Comparison of ENCODE assay signal across 8 cellular contexts in the genomic region with DNA sequence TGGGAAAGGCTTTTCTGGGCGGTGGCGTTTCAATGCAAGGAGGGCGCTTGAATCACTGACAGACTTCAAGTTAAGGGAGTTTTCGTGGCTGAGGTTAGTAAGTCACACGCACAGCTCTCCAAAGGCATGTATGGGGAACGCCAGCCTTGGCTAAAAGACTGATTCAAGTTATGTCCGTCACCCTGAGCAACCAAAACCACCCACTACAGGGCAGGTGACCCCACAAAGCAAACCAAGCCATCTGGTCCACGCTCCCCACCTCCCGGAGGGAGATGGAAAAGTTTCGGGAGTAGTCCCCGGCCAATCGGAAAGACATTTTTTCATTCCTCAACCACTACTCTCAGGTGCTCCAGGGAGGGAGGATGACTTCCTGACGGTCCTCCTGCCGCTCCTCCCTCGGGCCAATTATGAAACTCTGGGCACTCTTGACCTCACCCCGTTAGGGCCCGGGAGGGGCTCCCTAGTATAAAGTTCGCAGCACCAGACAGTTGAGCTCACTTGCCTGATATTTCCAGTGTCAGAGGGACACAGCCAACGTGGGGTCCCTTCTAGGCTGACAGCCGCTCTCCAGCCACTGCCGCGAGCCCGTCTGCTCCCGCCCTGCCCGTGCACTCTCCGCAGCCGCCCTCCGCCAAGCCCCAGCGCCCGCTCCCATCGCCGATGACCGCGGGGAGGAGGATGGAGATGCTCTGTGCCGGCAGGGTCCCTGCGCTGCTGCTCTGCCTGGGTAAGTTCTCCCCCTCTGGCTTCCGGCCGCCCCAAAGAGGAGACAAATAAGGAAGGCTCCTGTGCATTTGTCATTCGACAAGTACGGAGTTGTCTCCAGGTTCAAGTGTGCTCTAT. TPM values are rescaled to one million over a fixed set of nuclear protein-coding genes. Genes with fewer than 3 reads are reported as not detected.
A peak's percentile ranks its signal among the peaks of the same experiment; 100 is the strongest.
DNase-seq lines count a peak whose midpoint lies in the region; ATAC-seq and TF ChIP-seq lines count a peak whose summit lies in the region.

A gene with protein sequence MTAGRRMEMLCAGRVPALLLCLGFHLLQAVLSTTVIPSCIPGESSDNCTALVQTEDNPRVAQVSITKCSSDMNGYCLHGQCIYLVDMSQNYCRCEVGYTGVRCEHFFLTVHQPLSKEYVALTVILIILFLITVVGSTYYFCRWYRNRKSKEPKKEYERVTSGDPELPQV (plus strand): TSS at position 497 of the 843 bp plus-strand sequence. CDS start 164 bp downstream, at position 661.

- H3K9ac ChIP-seq in KMS-11 = no peak within 1 kb of the TSS
- H3K9ac ChIP-seq in smooth muscle cell (ENCODE audit: low read depth) = no peak within 1 kb of the TSS

- peak; percentile 64 for ATAC-seq in CD4-positive, alpha-beta T cell (ENCODE audit: poor library complexity)
- ATAC-seq in body of pancreas = no peak
- no peak for ATAC-seq in GM21515 (IDR thresholded peaks at IDR 0.05; ENCODE audit: unreplicated experiment)

- H3K9me3 Mint-ChIP-seq in CD4-positive, alpha-beta T cell = no peaks in the 10 kb centered on the region

- H3K36me3 ChIP-seq in KMS-11 (ENCODE audit: insufficient read depth) (no peaks in the 10 kb centered on the region), body of pancreas (replicated peaks in 1 of 2; ENCODE audit: insufficient read depth in 1 of 2, low read depth in 2 of 2) (no peaks in the 10 kb centered on the region), smooth muscle cell (ENCODE audit: low read depth) (no peaks in the 10 kb centered on the region)

- H4K20me1 ChIP-seq in KMS-11 (ENCODE audit: insufficient read depth) (no peaks in the 10 kb centered on the region), smooth muscle cell (ENCODE audit: low read depth) (no peaks in the 10 kb centered on the region)

- no peaks in the 10 kb centered on the region for H3K9me3 ChIP-seq in CD4-positive, alpha-beta T cell (ENCODE audit: control insufficient read depth, low read length)
- H3K9me3 ChIP-seq in body of pancreas (no peaks in the 10 kb centered on the region), smooth muscle cell (replicated peaks; ENCODE audit: low read depth) (no peaks in the 10 kb centered on the region)

- H3K36me3 Mint-ChIP-seq in CD4-positive, alpha-beta T cell (ENCODE audit: low read depth) = no peaks in the 10 kb centered on the region

- H3K4me1 ChIP-seq in KMS-11 (ENCODE audit: low read depth, poor library complexity, severe bottlenecking) = peaks cover 19% of the 10 kb centered on the region
- peaks cover 12% of the 10 kb centered on the region for H3K4me1 ChIP-seq in body of pancreas
- peaks cover 12% of the 10 kb centered on the region for H3K4me1 ChIP-seq in smooth muscle cell (ENCODE audit: low read depth)

- peak in 1 of 3 donors; percentile 41 for TF ChIP-seq POLR2A in body of pancreas (IDR thresholded peaks at IDR 0.05)

- peak within 1 kb of the TSS; percentile 44 for H3K4me2 ChIP-seq in KMS-11
- H3K4me2 ChIP-seq in smooth muscle cell = peak within 1 kb of the TSS; percentile 84

- no peak for TF ChIP-seq CTCF in CD4-positive, alpha-beta T cell (IDR thresholded peaks at IDR 0.05)
- TF ChIP-seq CTCF in GM20000 (IDR thresholded peaks at IDR 0.05; ENCODE audit: extremely low read depth, missing control alignments) (no peak), KMS-11 (conservative IDR thresholded peaks at IDR 0.05; ENCODE audit: low read depth, low read length) (no peak), body of pancreas (IDR thresholded peaks at IDR 0.05) (no peak), smooth muscle cell (IDR thresholded peaks at IDR 0.05; ENCODE audit: borderline replicate concordance, insufficient read depth, poor library complexity, severe bottlenecking) (no peak)

- no peak within 1 kb of the TSS for H3K27ac ChIP-seq in CD4-positive, alpha-beta T cell (ENCODE audit: low read depth, low read length)
- peak within 1 kb of the TSS; percentile 46; the same call in 1 of the 2 replicates for H3K27ac ChIP-seq in KMS-11
- H3K27ac ChIP-seq in body of pancreas = no peak within 1 kb of the TSS
- H3K27ac ChIP-seq in smooth muscle cell (ENCODE audit: low read depth) = no peak within 1 kb of the TSS

- intact Hi-C loops in CD4-positive, alpha-beta T cell (cut with DNase I, micrococcal nuclease) = no loop called here
- intact Hi-C loops in body of pancreas (cut with DNase I) = no loop called here

- POLR2A ChIA-PET in CD4-positive, alpha-beta T cell (lab: Charles Lee) = no interaction called here

- H3K4me1 Mint-ChIP-seq in CD4-positive, alpha-beta T cell (ENCODE audit: low read depth) = peaks cover 18% of the 10 kb centered on the region

- H3K4me3 ChIP-seq in KMS-11 (IDR thresholded peaks at IDR 0.05; ENCODE audit: insufficient read depth, low read depth, low read length) = no peak within 1 kb of the TSS
- H3K4me3 ChIP-seq in body of pancreas = no peak within 1 kb of the TSS
- H3K4me3 ChIP-seq in smooth muscle cell = peak within 1 kb of the TSS; percentile 48

- peak in 3 of 10 experiments; percentile 2 to 32 (median 8) for DNase-seq in CD4-positive, alpha-beta T cell
- peak; percentile 28 for DNase-seq in GM20000 (ENCODE audit: low spot score)
- DNase-seq in body of pancreas = peak in 3 of 4 donors; percentile 10 to 14 (median 11)
- DNase-seq in iPS-NIHi7 (ENCODE audit: extremely low spot score) = peak; percentile 78
- DNase-seq in smooth muscle cell (lab: John Stamatoyannopoulos, UW; ENCODE audit: unreplicated experiment) = peak; percentile 18
- no peak for DNase-seq in anterior cingulate cortex (lab: John Stamatoyannopoulos, UW)

- no peak within 1 kb of the TSS for H2AFZ ChIP-seq in KMS-11 (ENCODE audit: low read depth)
- H2AFZ ChIP-seq in smooth muscle cell (ENCODE audit: low read depth) = peak within 1 kb of the TSS; percentile 28

- H3F3A ChIP-seq in smooth muscle cell (ENCODE audit: low read depth) = no peaks in the 10 kb centered on the region

- H3K27ac Mint-ChIP-seq in CD4-positive, alpha-beta T cell = no peak within 1 kb of the TSS

- peak within 1 kb of the TSS; percentile 60 for H3K4me3 Mint-ChIP-seq in CD4-positive, alpha-beta T cell

- H3K27me3 ChIP-seq in CD4-positive, alpha-beta T cell (ENCODE audit: control insufficient read depth, insufficient read depth, low read length) = peaks cover 48% of the 10 kb centered on the region
- H3K27me3 ChIP-seq in KMS-11 (ENCODE audit: insufficient read depth, low read depth) = no peaks in the 10 kb centered on the region
- H3K27me3 ChIP-seq in body of pancreas = peaks cover 0 to 5% of the 10 kb centered on the region in 2 donors
- peaks cover 38% of the 10 kb centered on the region for H3K27me3 ChIP-seq in smooth muscle cell (ENCODE audit: low read depth)

- 9 to 18% methylated on average over 27 to 36 of the region's 40 CpGs for WGBS in body of pancreas, 2 donors
- WGBS in smooth muscle cell (ENCODE audit: low lambda C conversion rate) = 4% methylated on average over 40 of the region's 40 CpGs

- H3K79me2 ChIP-seq in KMS-11 (ENCODE audit: insufficient read depth, low read depth) (no peaks in the 10 kb centered on the region), smooth muscle cell (ENCODE audit: low read depth) (no peaks in the 10 kb centered on the region)

- CTCF ChIA-PET in CD4-positive, alpha-beta T cell (lab: Charles Lee) = no interaction called here

- H3K27me3 Mint-ChIP-seq in CD4-positive, alpha-beta T cell = peaks cover 56% of the 10 kb centered on the region

RNA-seq across cellular contexts. Expression of the gene that starts here (rescaled TPM):
- total RNA-seq in CD4-positive, alpha-beta T cell = under 1 TPM; 0.58 to 0.59 TPM
- not detected for total RNA-seq in body of pancreas
- total RNA-seq in smooth muscle cell = 1.3 and 1.9 TPM in 2 replicates
- polyA plus RNA-seq in smooth muscle cell = 0.27 and 0.55 TPM in 2 replicates

Comparison
In these comparisons a context has a peak if more than half of its experiments do, and no peak if none do; other contexts are left out.
1. Peak in ATAC-seq in CD4-positive, alpha-beta T cell; RNA of the gene not detected or under 1 TPM.
2. Peak in DNase-seq in body of pancreas; RNA of the gene not detected or under 1 TPM.
3. DNase-seq: peak in GM20000 (single experiment), iPS-NIHi7 (single experiment) and smooth muscle cell (single experiment); none in anterior cingulate cortex (0 of 58).